Comparison of ENCODE assay signal across 8 cellular contexts in genomic region chr18:47772374-47773248, GRCh38.
DNase-seq lines count a peak whose midpoint lies in the region; ATAC-seq and TF ChIP-seq lines count a peak whose summit lies in the region.

No MANE protein-coding gene starts in this region.

- DNase-seq in DND-41: peak; percentile 65
- DNase-seq in HuH-7 (ENCODE audit: low spot score): peak; percentile 52
- DNase-seq in RPMI7951 (ENCODE audit: low read depth): peak; percentile 44
- DNase-seq in activated T-helper 2 cell treated with anti-CD3 and anti-CD28 coated beads, Interferon-gamma antibody, Interleukin-2, Interleukin-4, amounts not matched to agents 10 μg/mL and 5 μg/mL and 100 μg/mL, durations not matched to agents 14 hours and 24 hours and 36 hours (ENCODE audit: low spot score): peak; percentile 37
- DNase-seq in glomerular endothelial cell (ENCODE audit: extremely low read depth, low read depth, low spot score): peak; percentile 27
- no peak for DNase-seq in sigmoid colon
- DNase-seq in hippocampal formation (lab: John Stamatoyannopoulos, UW): no peak
- no peak for DNase-seq in ureter (ENCODE audit: low spot score)

- H3K4me3 ChIP-seq in DND-41 (ENCODE audit: low read depth in 1 of 2, low read length in 2 of 2): no peak overlapping the region
- H3K4me3 ChIP-seq in sigmoid colon: no peak overlapping the region

- H4K20me1 ChIP-seq in DND-41 (ENCODE audit: insufficient read depth, low read length): no peaks in the 10 kb centered on the region

- no peak overlapping the region for H3K4me3 Mint-ChIP-seq in activated T-helper 2 cell treated with anti-CD3 and anti-CD28 coated beads, Interferon-gamma antibody, Interleukin-2, Interleukin-4, amounts not matched to agents 10 μg/mL and 5 μg/mL and 100 μg/mL, durations not matched to agents 14 hours and 24 hours and 36 hours (ENCODE audit: low read depth)

- H3K27ac Mint-ChIP-seq in activated T-helper 2 cell treated with anti-CD3 and anti-CD28 coated beads, Interferon-gamma antibody, Interleukin-2, Interleukin-4, amounts not matched to agents 10 μg/mL and 5 μg/mL and 100 μg/mL, durations not matched to agents 14 hours and 24 hours and 36 hours: no peak overlapping the region

- peak; percentile 97 for TF ChIP-seq CTCF in DND-41 (IDR thresholded peaks at IDR 0.05; ENCODE audit: borderline replicate concordance, extremely low read depth, low read length, poor library complexity, severe bottlenecking)
- TF ChIP-seq CTCF in sigmoid colon (IDR thresholded peaks at IDR 0.05): peak; percentile 15 to 56 (median 39)

- H3K4me1 ChIP-seq in DND-41 (ENCODE audit: insufficient read depth, low read length) (peaks cover 5% of the 10 kb centered on the region; the same call in 1 of the 2 replicates), sigmoid colon (no peaks in the 10 kb centered on the region)

- H3K9ac ChIP-seq in DND-41 (ENCODE audit: low read depth, low read length): no peak overlapping the region

- H3K36me3 Mint-ChIP-seq in activated T-helper 2 cell treated with anti-CD3 and anti-CD28 coated beads, Interferon-gamma antibody, Interleukin-2, Interleukin-4, amounts not matched to agents 10 μg/mL and 5 μg/mL and 100 μg/mL, durations not matched to agents 14 hours and 24 hours and 36 hours (ENCODE audit: low read depth): no peaks in the 10 kb centered on the region

- H3K27me3 ChIP-seq in DND-41 (ENCODE audit: insufficient read depth, low read length, poor library complexity) (peaks cover 3% of the 10 kb centered on the region), sigmoid colon (no peaks in the 10 kb centered on the region)

- no peak for TF ChIP-seq POLR2A in sigmoid colon (IDR thresholded peaks at IDR 0.05)

- 49 to 59% methylated on average over 16 of the region's 16 CpGs for WGBS in sigmoid colon, 2 donors

- peak overlapping the region; percentile 27; the same call in 1 of the 2 replicates for H3K4me2 ChIP-seq in DND-41 (ENCODE audit: insufficient read depth, low read length)

- peaks cover 4% of the 10 kb centered on the region for H3K27me3 Mint-ChIP-seq in activated T-helper 2 cell treated with anti-CD3 and anti-CD28 coated beads, Interferon-gamma antibody, Interleukin-2, Interleukin-4, amounts not matched to agents 10 μg/mL and 5 μg/mL and 100 μg/mL, durations not matched to agents 14 hours and 24 hours and 36 hours (ENCODE audit: low read depth)

- peak; percentile 91 for ATAC-seq in DND-41 (ENCODE audit: insufficient read depth, low read depth)

- no peak overlapping the region for H2AFZ ChIP-seq in DND-41 (ENCODE audit: low read depth, low read length)

- no peaks in the 10 kb centered on the region for H3K9me3 Mint-ChIP-seq in activated T-helper 2 cell treated with anti-CD3 and anti-CD28 coated beads, Interferon-gamma antibody, Interleukin-2, Interleukin-4, amounts not matched to agents 10 μg/mL and 5 μg/mL and 100 μg/mL, durations not matched to agents 14 hours and 24 hours and 36 hours

- H3K36me3 ChIP-seq in DND-41 (ENCODE audit: insufficient read depth, low read length) (no peaks in the 10 kb centered on the region), sigmoid colon (no peaks in the 10 kb centered on the region)

- no peaks in the 10 kb centered on the region for H3K79me2 ChIP-seq in DND-41 (ENCODE audit: insufficient read depth, low read length)

- H3K9me3 ChIP-seq in DND-41 (ENCODE audit: insufficient read depth, low read length, severe bottlenecking) (no peaks in the 10 kb centered on the region), sigmoid colon (no peaks in the 10 kb centered on the region)

- H3K4me1 Mint-ChIP-seq in activated T-helper 2 cell treated with anti-CD3 and anti-CD28 coated beads, Interferon-gamma antibody, Interleukin-2, Interleukin-4, amounts not matched to agents 10 μg/mL and 5 μg/mL and 100 μg/mL, durations not matched to agents 14 hours and 24 hours and 36 hours (ENCODE audit: low read depth): peaks cover 8% of the 10 kb centered on the region

- intact Hi-C loops in activated T-helper 2 cell treated with anti-CD3 and anti-CD28 coated beads, Interferon-gamma antibody, Interleukin-2, Interleukin-4, amounts not matched to agents 10 μg/mL and 5 μg/mL and 100 μg/mL, durations not matched to agents 14 hours and 24 hours and 36 hours (cut with micrococcal nuclease): loop anchor here (1.0 to 10.0 kb wide), 3 partner anchors 152 to 250 kb away; no protein-coding TSS in a partner anchor
- intact Hi-C loops in sigmoid colon (cut with DNase I): loop anchor here (1.0 kb wide), 1 partner anchor 250 kb away; no protein-coding TSS in a partner anchor

- TF ChIP-seq EP300 in sigmoid colon (IDR thresholded peaks at IDR 0.05): no peak

- no peak overlapping the region for H3K27ac ChIP-seq in DND-41 (ENCODE audit: low read length)
- H3K27ac ChIP-seq in sigmoid colon: no peak overlapping the region

Comparison
In these comparisons a context has a peak if more than half of its experiments do, and no peak if none do; other contexts are left out.
1. DNase-seq: peak in DND-41 (single experiment), HuH-7 (single experiment), RPMI7951 (single experiment), activated T-helper 2 cell treated with anti-CD3 and anti-CD28 coated beads, Interferon-gamma antibody, Interleukin-2, Interleukin-4, amounts not matched to agents 10 μg/mL and 5 μg/mL and 100 μg/mL, durations not matched to agents 14 hours and 24 hours and 36 hours (single experiment) and glomerular endothelial cell (single experiment); none in sigmoid colon (single experiment), hippocampal formation (0 of 2) and ureter (single experiment).